24 cellular contexts compared by ENCODE assay signal in the genomic region with DNA sequence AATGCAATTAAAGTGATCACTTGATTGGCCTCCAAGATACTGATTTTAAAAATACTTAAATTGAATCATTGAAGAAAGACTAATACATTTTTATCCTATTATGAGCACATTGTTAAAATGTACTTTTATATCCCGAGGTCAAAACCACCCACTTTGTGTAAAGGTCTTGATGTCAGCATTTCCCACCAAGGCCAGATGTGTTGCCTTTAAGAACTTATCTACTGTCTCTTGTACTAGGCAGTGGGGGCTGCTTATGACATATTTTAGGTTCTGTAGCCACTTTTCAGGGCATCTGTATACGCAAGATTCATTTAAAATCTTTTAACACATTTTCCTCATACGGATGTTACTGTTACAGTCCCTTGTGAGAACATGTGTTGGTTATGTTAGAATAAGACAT.
"Had no signal": no experiment of that assay in that cellular context is flagged by ENCODE, and none has a peak within 500 bp of the region (broad histone marks: within the 10 kb centered on the region; RNA-seq: fewer than 3 reads in every experiment).

No MANE protein-coding gene starts in this region.

- DNase-seq: colonic mucosa; cortex of kidney; effector CD8-positive, alpha-beta T cell; effector memory CD8-positive, alpha-beta T cell; endodermal cell; foreskin keratinocyte; glutamatergic neuron; head of caudate nucleus; heart right ventricle; hippocampal formation; left cardiac atrium; left lung; left ventricle myocardium superior; lower lobe of right lung; mesenchymal stem cell; midbrain; naive thymus-derived CD4-positive, alpha-beta T cell had no signal

- FAIRE-seq: endothelial cell of umbilical vein, frontal cortex, islet of Langerhans, keratinocyte had no signal

- H3K27me3 ChIP-seq: colonic mucosa, esophagus muscularis mucosa, foreskin keratinocyte, gastroesophageal sphincter, heart right ventricle, left lung had no signal

- H3K4me1 Mint-ChIP-seq: naive thymus-derived CD4-positive, alpha-beta T cell had no signal

- H3K4me3 Mint-ChIP-seq: dendritic cell treated with granulocyte-macrophage colony-stimulating factor and Interleukin-4, amounts not matched to agents 40 ng/mL and 50 ng/mL, for 4 days; effector memory CD8-positive, alpha-beta T cell; endodermal cell; naive thymus-derived CD4-positive, alpha-beta T cell had no signal

- H3K36me3 ChIP-seq: colonic mucosa, esophagus muscularis mucosa, gastroesophageal sphincter, heart right ventricle, left lung, lower lobe of right lung had no signal

- H3K27ac ChIP-seq: colonic mucosa, esophagus muscularis mucosa, foreskin keratinocyte, gastroesophageal sphincter, heart right ventricle, left lung, lower lobe of right lung had no signal

- H3K9me3 ChIP-seq: colonic mucosa, esophagus muscularis mucosa, gastroesophageal sphincter, heart right ventricle, left lung, lower lobe of right lung had no signal

- H3K27ac Mint-ChIP-seq: dendritic cell treated with granulocyte-macrophage colony-stimulating factor and Interleukin-4, amounts not matched to agents 40 ng/mL and 50 ng/mL, for 4 days; effector memory CD8-positive, alpha-beta T cell; endodermal cell; naive thymus-derived CD4-positive, alpha-beta T cell had no signal

- H3K4me1 ChIP-seq: colonic mucosa, esophagus muscularis mucosa, foreskin keratinocyte, gastroesophageal sphincter, left lung, lower lobe of right lung had no signal

- H3K27me3 Mint-ChIP-seq: dendritic cell treated with granulocyte-macrophage colony-stimulating factor and Interleukin-4, amounts not matched to agents 40 ng/mL and 50 ng/mL, for 4 days; effector memory CD8-positive, alpha-beta T cell; naive thymus-derived CD4-positive, alpha-beta T cell had no signal

- ATAC-seq: effector memory CD8-positive, alpha-beta T cell; foreskin keratinocyte; gastroesophageal sphincter; left cardiac atrium; left lung; left ventricle myocardium superior; lower lobe of right lung; naive thymus-derived CD4-positive, alpha-beta T cell had no signal

- H3K9me3 Mint-ChIP-seq: endodermal cell had no signal

- H3K4me3 ChIP-seq: colonic mucosa, esophagus muscularis mucosa, gastroesophageal sphincter, heart right ventricle, left lung, lower lobe of right lung had no signal
